ENCODE assay signal across 26 cellular contexts in genomic region chr19:3804429-3804828, GRCh38. TPM values are rescaled to one million over a fixed set of nuclear protein-coding genes. Genes with fewer than 3 reads are reported as not detected.
"Had no signal": no experiment of that assay in that cellular context is flagged by ENCODE, and none has a peak within 500 bp of the region (broad histone marks: within the 10 kb centered on the region; RNA-seq: fewer than 3 reads in every experiment).

No MANE protein-coding gene starts in this region.

- H3K4me3 Mint-ChIP-seq: activated CD8-positive, alpha-beta memory T cell treated with anti-CD3 and anti-CD28 coated beads, Interleukin-2, amount 10 ng/mL, durations not matched to agents 7 days and 5 days; activated naive CD4-positive, alpha-beta T cell treated with anti-CD3 and anti-CD28 coated beads, Interleukin-2, amount 50 U/mL, for 24 hours; activated T-cell treated with anti-CD3 and anti-CD28 coated beads, Interleukin-2, amount 50 U/mL, for 24 hours; activated T-helper 1 cell treated with anti-CD3 and anti-CD28 coated beads, Interleukin-12 subunit alpha, Interleukin-12 subunit beta, Interleukin-2, Interleukin-4 antibody, amounts not matched to agents 30 ng/mL and 10 ng/mL and 1 ng/mL, durations not matched to agents 14 hours and 24 hours and 36 hours; T-helper 1 cell treated with Interleukin-12 subunit alpha and Interleukin-12 subunit beta and Interleukin-4 antibody, amounts not matched to agents 30 μg/mL and 1 μg/mL, for 36 hours; WTC11 had no signal

- H3K36me3 Mint-ChIP-seq: activated CD8-positive, alpha-beta memory T cell treated with anti-CD3 and anti-CD28 coated beads, Interleukin-2, amount 10 ng/mL, durations not matched to agents 7 days and 5 days; activated naive CD4-positive, alpha-beta T cell treated with anti-CD3 and anti-CD28 coated beads, Interleukin-2, amount 50 U/mL, for 24 hours; WTC11 had no signal

- ATAC-seq: activated CD8-positive, alpha-beta memory T cell treated with anti-CD3 and anti-CD28 coated beads, Interleukin-2, amount 10 ng/mL, durations not matched to agents 7 days and 5 days; WTC11 had no signal

- H3K27ac Mint-ChIP-seq: activated T-cell treated with anti-CD3 and anti-CD28 coated beads, Interleukin-2, amount 50 U/mL, for 24 hours; activated T-helper 1 cell treated with anti-CD3 and anti-CD28 coated beads, Interleukin-12 subunit alpha, Interleukin-12 subunit beta, Interleukin-2, Interleukin-4 antibody, amounts not matched to agents 30 ng/mL and 10 ng/mL and 1 ng/mL, durations not matched to agents 14 hours and 24 hours and 36 hours; WTC11 had no signal

- H3K27me3 Mint-ChIP-seq: activated naive CD4-positive, alpha-beta T cell treated with anti-CD3 and anti-CD28 coated beads, Interleukin-2, amount 50 U/mL, for 24 hours; activated T-cell treated with anti-CD3 and anti-CD28 coated beads, Interleukin-2, amount 50 U/mL, for 24 hours had no signal

- H3K9me3 ChIP-seq: breast epithelium, Peyer's patch had no signal

- H3K27ac ChIP-seq: breast epithelium, Peyer's patch, RWPE1 had no signal

- H3K9me3 Mint-ChIP-seq: activated naive CD4-positive, alpha-beta T cell treated with anti-CD3 and anti-CD28 coated beads, Interleukin-2, amount 50 U/mL, for 24 hours had no signal

- H3K4me3 ChIP-seq: breast epithelium, Peyer's patch had no signal

- DNase-seq: activated CD4-positive, alpha-beta T cell treated with anti-CD3 and anti-CD28 coated beads for 48 hours; activated CD4-positive, alpha-beta T cell treated with anti-CD3 and anti-CD28 coated beads, Interleukin-2, amount 50 U/mL, for 4 hours; activated CD4-positive, CD25-positive, alpha-beta regulatory T cell treated with anti-CD3 and anti-CD28 coated beads, Interleukin-2, amount 50 U/mL, for 72 hours; activated CD8-positive, alpha-beta memory T cell treated with anti-CD3 and anti-CD28 coated beads, Interleukin-2, amount 10 ng/mL, durations not matched to agents 7 days and 5 days; activated effector memory CD4-positive, alpha-beta T cell treated with Interleukin-2 at 50 U/mL for 16 hours; activated naive CD4-positive, alpha-beta T cell; activated T-cell treated with anti-CD3 and anti-CD28 coated beads, Interleukin-2, amount 50 U/mL, for 24 hours; aorta; caudate nucleus; NCI-H1048; NCI-H146; NCI-H187 treated with DMSO at 0.1 percent for 48 hours; NCI-H2081 treated with DMSO at 0.1 percent for 48 hours; NCI-H446; NCI-H524; Peyer's patch; SHP77 had no signal

- H3K36me3 ChIP-seq: breast epithelium, Peyer's patch had no signal

RNA-seq across cellular contexts. Expression of gene MATK, which starts 18.2 kb away (rescaled TPM):
- total RNA-seq: LHCN-M2, M059J had no signal

RNA-seq across cellular contexts. Expression of gene RAX2, which starts 32.4 kb away (rescaled TPM):
- total RNA-seq: activated CD8-positive, alpha-beta memory T cell treated with anti-CD3 and anti-CD28 coated beads, Interleukin-2, amount 10 ng/mL, durations not matched to agents 7 days and 5 days; activated T-helper 1 cell treated with anti-CD3 and anti-CD28 coated beads, Interleukin-12 subunit alpha, Interleukin-12 subunit beta, Interleukin-2, Interleukin-4 antibody, amounts not matched to agents 30 ng/mL and 10 ng/mL and 1 ng/mL, durations not matched to agents 14 hours and 24 hours and 36 hours; aorta; LHCN-M2; M059J; Peyer's patch; SK-MEL-5 had no signal
- polyA plus RNA-seq: aorta had no signal
